Comparison of ENCODE assay signal across 8 cellular contexts in the genomic region with DNA sequence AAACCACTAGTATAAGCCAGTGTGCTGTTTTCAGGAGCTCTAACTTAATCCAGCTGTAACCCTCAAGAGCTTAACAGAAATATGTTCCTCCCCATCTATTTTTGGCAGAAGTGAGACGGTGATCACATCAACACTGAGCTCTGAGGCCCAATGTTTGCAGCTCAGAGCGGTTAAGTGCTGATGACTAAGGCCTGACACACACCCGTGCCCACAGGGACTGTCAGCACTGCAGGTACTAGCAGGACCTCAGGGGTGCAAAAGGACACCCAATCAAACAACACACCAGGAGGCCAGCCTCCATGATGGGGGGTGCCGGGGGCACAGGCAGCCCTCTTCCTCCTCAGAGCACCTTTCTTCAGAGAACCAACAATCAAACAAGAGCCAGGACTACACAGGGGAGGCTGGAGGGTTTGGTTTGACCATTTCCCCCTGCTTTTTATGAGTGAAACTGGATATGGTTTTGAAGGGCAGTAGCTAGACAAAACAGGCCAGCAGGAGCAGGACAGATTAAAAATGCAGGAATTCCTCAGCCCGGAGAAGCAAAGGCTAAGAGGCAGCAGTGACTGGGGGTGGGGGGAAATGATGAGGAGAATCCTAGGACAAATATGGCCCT.
DNase-seq lines count a peak whose midpoint lies in the region; ATAC-seq, FAIRE-seq and TF ChIP-seq lines count a peak whose summit lies in the region.

No MANE protein-coding gene starts in this region.

- peak; percentile 28 for DNase-seq in DMS 273 treated with DMSO at 0.1 percent for 48 hours (lab: John Stamatoyannopoulos, UW)
- peak in 40 of 76 experiments; percentile 2 to 72 (median 27) for DNase-seq in HUDEP-2 (lab: John Stamatoyannopoulos, UW; ENCODE audit: unreplicated experiment in 76 of 76)
- DNase-seq in astrocyte (ENCODE audit: low read depth), result peak; percentile 97
- peak; percentile 69 to 80 (median 73) for DNase-seq in immature natural killer cell
- peak; percentile 54 to 61 for DNase-seq in stimulated activated CD4-positive, alpha-beta T cell treated with anti-CD3 and anti-CD28 coated beads, Interleukin-15, amount 100 ng/mL, for 1 hour (ENCODE audit: low read depth in 1 of 2, low spot score in 1 of 2)
- no peak for DNase-seq in NCI-H2227 (lab: John Stamatoyannopoulos, UW; ENCODE audit: unreplicated experiment)

- H3K4me3 Mint-ChIP-seq in T-helper 1 cell treated with Interleukin-12 subunit alpha and Interleukin-12 subunit beta and Interleukin-4 antibody, amounts not matched to agents 30 μg/mL and 1 μg/mL, for 36 hours, result peak overlapping the region; percentile 75
- H3K4me3 Mint-ChIP-seq in astrocyte (ENCODE audit: unreplicated experiment) (peak overlapping the region; percentile 47), immature natural killer cell (peak overlapping the region; percentile 69 to 92 (median 80))

- no peak for TF ChIP-seq CTCF in astrocyte (IDR thresholded peaks at IDR 0.05; ENCODE audit: insufficient read depth, low read depth, low read length)

- no peaks in the 10 kb centered on the region for H3K36me3 ChIP-seq in astrocyte (ENCODE audit: insufficient read depth, low read length)

- H3K27me3 ChIP-seq in astrocyte (ENCODE audit: insufficient read depth, low read length), result no peaks in the 10 kb centered on the region

- FAIRE-seq in astrocyte (lab: Jason Lieb, UNC), result peak; percentile 9

- H4K20me1 ChIP-seq in astrocyte (ENCODE audit: insufficient read depth, low read length), result peaks cover 34% of the 10 kb centered on the region

- H3K4me2 ChIP-seq in astrocyte (ENCODE audit: low read length), result peak overlapping the region; percentile 79

- ATAC-seq in GM21515 (IDR thresholded peaks at IDR 0.05; ENCODE audit: unreplicated experiment), result peak; percentile 70

- H2AFZ ChIP-seq in astrocyte (ENCODE audit: low read depth, low read length), result no peak overlapping the region

- peaks cover 45% of the 10 kb centered on the region for H3K4me1 ChIP-seq in astrocyte (ENCODE audit: insufficient read depth, low read length)

- peaks cover 22% of the 10 kb centered on the region for H3K36me3 Mint-ChIP-seq in T-helper 1 cell treated with Interleukin-12 subunit alpha and Interleukin-12 subunit beta and Interleukin-4 antibody, amounts not matched to agents 30 μg/mL and 1 μg/mL, for 36 hours (ENCODE audit: low read depth)
- H3K36me3 Mint-ChIP-seq in astrocyte (ENCODE audit: low read depth, unreplicated experiment) (peaks cover 2% of the 10 kb centered on the region), immature natural killer cell (peaks cover 0 to 2% (median 0%) of the 10 kb centered on the region in 3 donors)

- peaks cover 28% of the 10 kb centered on the region for H3K79me2 ChIP-seq in astrocyte (ENCODE audit: insufficient read depth, low read length)

- H3K4me1 Mint-ChIP-seq in T-helper 1 cell treated with Interleukin-12 subunit alpha and Interleukin-12 subunit beta and Interleukin-4 antibody, amounts not matched to agents 30 μg/mL and 1 μg/mL, for 36 hours (ENCODE audit: low read depth), result peaks cover 81% of the 10 kb centered on the region
- peaks cover 80% of the 10 kb centered on the region for H3K4me1 Mint-ChIP-seq in astrocyte (ENCODE audit: low read depth, unreplicated experiment)
- peaks cover 85 to 97% of the 10 kb centered on the region in 2 donors for H3K4me1 Mint-ChIP-seq in immature natural killer cell

- H3K27ac ChIP-seq in astrocyte (ENCODE audit: low read depth, low read length), result peak overlapping the region; percentile 80

- no peaks in the 10 kb centered on the region for H3K9me3 ChIP-seq in astrocyte (ENCODE audit: insufficient read depth, low read depth, low read length)

- no peaks in the 10 kb centered on the region for H3K9me3 Mint-ChIP-seq in T-helper 1 cell treated with Interleukin-12 subunit alpha and Interleukin-12 subunit beta and Interleukin-4 antibody, amounts not matched to agents 30 μg/mL and 1 μg/mL, for 36 hours
- H3K9me3 Mint-ChIP-seq in astrocyte (ENCODE audit: unreplicated experiment) (peaks cover 3% of the 10 kb centered on the region), immature natural killer cell (no peaks in the 10 kb centered on the region)

- no peak overlapping the region for H3K4me3 ChIP-seq in astrocyte (ENCODE audit: insufficient read depth, low read depth, low read length)

- H3K27me3 Mint-ChIP-seq in T-helper 1 cell treated with Interleukin-12 subunit alpha and Interleukin-12 subunit beta and Interleukin-4 antibody, amounts not matched to agents 30 μg/mL and 1 μg/mL, for 36 hours (ENCODE audit: low read depth), result no peaks in the 10 kb centered on the region
- H3K27me3 Mint-ChIP-seq in astrocyte (ENCODE audit: low read depth, unreplicated experiment) (no peaks in the 10 kb centered on the region), immature natural killer cell (ENCODE audit: low read depth in 3 of 3) (peaks cover 0 to 7% (median 6%) of the 10 kb centered on the region in 3 donors)

- peak overlapping the region; percentile 99 for H3K27ac Mint-ChIP-seq in T-helper 1 cell treated with Interleukin-12 subunit alpha and Interleukin-12 subunit beta and Interleukin-4 antibody, amounts not matched to agents 30 μg/mL and 1 μg/mL, for 36 hours
- H3K27ac Mint-ChIP-seq in astrocyte (ENCODE audit: unreplicated experiment) (peak overlapping the region; percentile 94), immature natural killer cell (peak overlapping the region; percentile 96 to 100 (median 96))

- H3K9ac ChIP-seq in astrocyte (ENCODE audit: low read length), result peak overlapping the region; percentile 17
